Comparison of ENCODE assay signal across 25 cellular contexts in genomic region chr13:38664920-38665319, GRCh38. TPM values are rescaled to one million over a fixed set of nuclear protein-coding genes. Genes with fewer than 3 reads are reported as not detected.
DNase-seq lines count a peak whose midpoint lies in the region; ATAC-seq, FAIRE-seq and TF ChIP-seq lines count a peak whose summit lies in the region.
"Had no signal": no experiment of that assay in that cellular context is flagged by ENCODE, and none has a peak within 500 bp of the region (broad histone marks: within the 10 kb centered on the region; RNA-seq: fewer than 3 reads in every experiment).

No MANE protein-coding gene starts in this region.

- intact Hi-C loops in mammary epithelial cell (cut with micrococcal nuclease), result no loop called here

- TF ChIP-seq CTCF in mammary epithelial cell (conservative IDR thresholded peaks at IDR 0.05 in 1 of 2, IDR thresholded peaks at IDR 0.05 in 1 of 2; ENCODE audit: extremely low read depth in 1 of 2, insufficient read depth in 1 of 2, low read depth in 1 of 2, low read length in 2 of 2) (no peak), bronchial epithelial cell (IDR thresholded peaks at IDR 0.05; ENCODE audit: insufficient read depth, low read length, severe bottlenecking) (no peak), foreskin keratinocyte (conservative IDR thresholded peaks at IDR 0.05) (no peak), D721Med (IDR thresholded peaks at IDR 0.05; ENCODE audit: insufficient read depth, missing control alignments) (no peak)

- H3K27ac ChIP-seq in mammary epithelial cell (ENCODE audit: insufficient read depth, low read depth, low read length) (no peak overlapping the region), epithelial cell of prostate (no peak overlapping the region), foreskin keratinocyte (no peak overlapping the region)
- H3K27ac ChIP-seq: BLaER1 had no signal

- no TSS peak for BruUV-seq in mammary epithelial cell (replicated peaks; lab: Mats Ljungman, UMichigan)

- H3K27me3 ChIP-seq in mammary epithelial cell (ENCODE audit: insufficient read depth, low read length) (no peaks in the 10 kb centered on the region), bronchial epithelial cell (ENCODE audit: control insufficient read depth, insufficient read depth, low read length) (no peaks in the 10 kb centered on the region), foreskin keratinocyte (no peaks in the 10 kb centered on the region)
- H3K27me3 ChIP-seq: BE2C, BLaER1 had no signal

- CTCF ChIA-PET in mammary epithelial cell (lab: Charles Lee; ENCODE audit: low non-redundant PET), result no interaction called here

- peak; percentile 62 for DNase-seq in mammary epithelial cell
- peak; percentile 90 for DNase-seq in bronchial epithelial cell (ENCODE audit: low read depth)
- DNase-seq in epithelial cell of prostate (ENCODE audit: low read depth, low spot score), result peak; percentile 20
- peak; percentile 62 to 79 for DNase-seq in foreskin keratinocyte
- DNase-seq in stimulated activated CD4-positive, alpha-beta T cell treated with anti-CD3 and anti-CD28 coated beads, Interleukin-4, amount 100 ng/mL, for 4 hours, result no peak
- no peak for DNase-seq in NCI-H1417 treated with DMSO at 0.1 percent for 48 hours (lab: John Stamatoyannopoulos, UW)
- no peak for DNase-seq in HTR-8/SVneo (ENCODE audit: insufficient read length, low spot score)
- DNase-seq in D721Med (ENCODE audit: insufficient read length, low spot score), result no peak
- DNase-seq: 8988T; ACHN; BE2C; C1 segment of cervical spinal cord; CD4-positive, alpha-beta memory T cell; CD4-positive, CD25-positive, alpha-beta regulatory T cell; CD8-positive, alpha-beta memory T cell; COR-L47; DMS79 treated with DMSO at 0.1 percent for 48 hours; GF-D8 had no signal

- dilution Hi-C loops in mammary epithelial cell (cut with HindIII; ENCODE audit: low sequenced_read_pairs), result no loop called here

- H2AFZ ChIP-seq in mammary epithelial cell (ENCODE audit: low read depth, low read length), result peak overlapping the region; percentile 47

- 8% methylated on average over 2 of the region's 2 CpGs for WGBS in mammary epithelial cell (ENCODE audit: low coverage, missing lambda C conversion rate)

- H3K4me3 ChIP-seq in mammary epithelial cell (replicated peaks in 1 of 3; ENCODE audit: insufficient read depth in 1 of 3, low read depth in 2 of 3, low read length in 3 of 3) (no peak overlapping the region), bronchial epithelial cell (ENCODE audit: low read depth, low read length) (no peak overlapping the region)
- H3K4me3 ChIP-seq: BLaER1 had no signal

- H3K36me3 ChIP-seq in mammary epithelial cell (ENCODE audit: insufficient read depth, low read length), result no peaks in the 10 kb centered on the region
- no peaks in the 10 kb centered on the region for H3K36me3 ChIP-seq in bronchial epithelial cell (ENCODE audit: control insufficient read depth, insufficient read depth, low read length)
- H3K36me3 ChIP-seq: BE2C, BLaER1 had no signal

- H3K9ac ChIP-seq in mammary epithelial cell (ENCODE audit: insufficient read depth, low read length), result no peak overlapping the region
- H3K9ac ChIP-seq: BLaER1 had no signal

- in situ Hi-C loops in mammary epithelial cell (cut with MboI; ENCODE audit: low sequenced_read_pairs in 2 of 2), result no loop called here

- no peaks in the 10 kb centered on the region for H4K20me1 ChIP-seq in mammary epithelial cell (ENCODE audit: insufficient read depth, low read length)
- H4K20me1 ChIP-seq: BLaER1 had no signal

- H3K4me2 ChIP-seq in mammary epithelial cell (ENCODE audit: insufficient read depth, low read depth, low read length), result peak overlapping the region; percentile 45
- H3K4me2 ChIP-seq: BLaER1 had no signal

- no peak for FAIRE-seq in bronchial epithelial cell (lab: Jason Lieb, UNC)
- no peak for FAIRE-seq in HTR-8/SVneo (lab: Jason Lieb, UNC)
- FAIRE-seq in D721Med (lab: Jason Lieb, UNC), result no peak
- FAIRE-seq: A204.1, G401.6, GM12891, GM19239 had no signal

- H3K9me3 ChIP-seq in mammary epithelial cell (replicated peaks; ENCODE audit: insufficient read depth, low read length), result no peaks in the 10 kb centered on the region
- H3K9me3 ChIP-seq: BE2C, BLaER1 had no signal

- no peaks in the 10 kb centered on the region for H3K79me2 ChIP-seq in mammary epithelial cell (ENCODE audit: insufficient read depth, low read length)

- ATAC-seq in foreskin keratinocyte, result peak; percentile 72

- H3K4me1 ChIP-seq in mammary epithelial cell (ENCODE audit: insufficient read depth, low read length) (peaks cover 6% of the 10 kb centered on the region), foreskin keratinocyte (no peaks in the 10 kb centered on the region)
- H3K4me1 ChIP-seq: BE2C, BLaER1 had no signal

RNA-seq across cellular contexts. Expression of gene FREM2, which starts 22.0 kb away (rescaled TPM):
- total RNA-seq in mammary epithelial cell, result 1 to 10 TPM in 1 of 2 donors, under 1 TPM in 1; 0.16 to 5.7 TPM
- polyA plus RNA-seq in mammary epithelial cell, result 0.26 TPM
- 0.62 TPM for polyA minus RNA-seq in mammary epithelial cell
- under 0.01 TPM in 1 of 2 replicates, not detected in the other for total RNA-seq in bronchial epithelial cell
- total RNA-seq in foreskin keratinocyte, result 0.07 and 0.10 TPM in 2 replicates
- 0.01 TPM in 2 replicates for polyA plus RNA-seq in foreskin keratinocyte
- total RNA-seq: CD4-positive, alpha-beta memory T cell; CD4-positive, CD25-positive, alpha-beta regulatory T cell; CD8-positive, alpha-beta memory T cell had no signal
- polyA plus RNA-seq: AG04450; CD14-positive monocyte; CD4-positive, alpha-beta memory T cell; CD4-positive, CD25-positive, alpha-beta regulatory T cell; CD8-positive, alpha-beta memory T cell had no signal

Comparison
In these comparisons a context has a peak if more than half of its experiments do, and no peak if none do; other contexts are left out.
1. DNase-seq: peak in mammary epithelial cell (single experiment), bronchial epithelial cell (single experiment), epithelial cell of prostate (single experiment) and foreskin keratinocyte (2 of 2); none in stimulated activated CD4-positive, alpha-beta T cell treated with anti-CD3 and anti-CD28 coated beads, Interleukin-4, amount 100 ng/mL, for 4 hours (0 of 2), NCI-H1417 treated with DMSO at 0.1 percent for 48 hours (single experiment), HTR-8/SVneo (single experiment) and D721Med (single experiment).